15 cellular contexts compared by ENCODE assay signal in the genomic region with DNA sequence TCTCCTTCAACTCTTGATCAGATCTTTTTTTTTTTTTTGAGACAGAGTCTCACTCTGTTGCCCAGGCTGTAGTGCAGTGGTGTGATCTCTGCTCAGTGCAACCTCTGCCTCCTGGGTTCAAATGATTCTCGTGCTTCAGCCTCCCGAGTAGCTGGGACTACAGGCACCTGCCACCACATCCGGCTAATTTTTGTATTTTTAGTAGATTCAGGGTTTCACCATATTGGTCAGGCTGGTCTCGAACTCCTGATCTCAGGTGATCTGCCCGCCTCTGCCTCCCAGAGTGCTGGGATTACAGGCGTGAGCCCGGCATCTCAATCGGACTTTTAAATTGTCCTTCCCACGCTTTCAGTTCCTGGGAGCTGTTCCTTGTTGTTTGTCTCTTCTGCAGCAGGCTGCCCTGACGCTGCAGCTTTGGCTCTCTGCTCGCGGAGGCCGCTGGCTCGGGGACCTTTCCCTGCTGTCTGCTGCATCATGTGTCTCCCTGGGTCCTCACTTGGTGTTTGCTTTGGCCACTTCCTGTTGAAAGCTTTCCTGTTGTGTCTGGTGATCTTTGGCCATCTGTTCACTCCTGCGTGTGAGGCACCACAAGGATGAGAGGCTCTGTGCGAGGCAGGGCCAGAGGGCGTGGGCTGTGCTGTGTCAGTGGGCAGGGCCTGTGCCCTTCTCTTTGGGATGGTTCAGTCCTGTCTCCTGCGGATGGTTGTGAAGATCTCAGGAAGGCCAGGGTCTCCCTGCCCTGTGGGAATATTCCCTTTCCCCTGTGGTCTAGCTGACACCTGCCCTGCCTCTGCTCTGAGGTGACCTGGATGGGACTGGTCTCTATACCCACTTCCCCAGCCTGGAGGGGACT. TPM values are rescaled to one million over a fixed set of nuclear protein-coding genes. Genes with fewer than 3 reads are reported as not detected.
DNase-seq lines count a peak whose midpoint lies in the region; ATAC-seq and TF ChIP-seq lines count a peak whose summit lies in the region.
"Had no signal": no experiment of that assay in that cellular context is flagged by ENCODE, and none has a peak within 500 bp of the region (broad histone marks: within the 10 kb centered on the region; RNA-seq: fewer than 3 reads in every experiment).

No MANE protein-coding gene starts in this region.

- H3K36me3 Mint-ChIP-seq in activated CD4-positive, alpha-beta T cell treated with anti-CD3 and anti-CD28 coated beads, Interleukin-2, amount 10 ng/mL, durations not matched to agents 7 days and 5 days (ENCODE audit: low read depth), result no peaks in the 10 kb centered on the region

- H3K4me3 ChIP-seq in WERI-Rb-1 (ENCODE audit: low read depth, low read length) (no peak overlapping the region), hepatocyte (no peak overlapping the region), transverse colon (no peak overlapping the region)
- H3K4me3 ChIP-seq: coronary artery had no signal

- TF ChIP-seq EP300 in transverse colon (IDR thresholded peaks at IDR 0.05; ENCODE audit: low read depth), result no peak

- no peak for TF ChIP-seq POLR2A in transverse colon (IDR thresholded peaks at IDR 0.05)

- peaks cover 3% of the 10 kb centered on the region for H3K79me2 ChIP-seq in hepatocyte

- H3K27me3 Mint-ChIP-seq in activated CD4-positive, alpha-beta T cell treated with anti-CD3 and anti-CD28 coated beads, Interleukin-2, amount 10 ng/mL, durations not matched to agents 7 days and 5 days, result no peaks in the 10 kb centered on the region

- H3K27me3 ChIP-seq in WERI-Rb-1 (ENCODE audit: insufficient read depth, low read depth, severe bottlenecking) (no peaks in the 10 kb centered on the region), hepatocyte (no peaks in the 10 kb centered on the region), transverse colon (no peaks in the 10 kb centered on the region)

- peak overlapping the region; percentile 26 for H3K27ac Mint-ChIP-seq in activated CD4-positive, alpha-beta T cell treated with anti-CD3 and anti-CD28 coated beads, Interleukin-2, amount 10 ng/mL, durations not matched to agents 7 days and 5 days

- H3K36me3 ChIP-seq in WERI-Rb-1, result peaks cover 27% of the 10 kb centered on the region
- no peaks in the 10 kb centered on the region for H3K36me3 ChIP-seq in hepatocyte (replicated peaks; ENCODE audit: insufficient read depth, low read depth)
- no peaks in the 10 kb centered on the region for H3K36me3 ChIP-seq in transverse colon

- no peak for DNase-seq in activated CD4-positive, alpha-beta T cell treated with anti-CD3 and anti-CD28 coated beads, Interleukin-2, amount 10 ng/mL, durations not matched to agents 7 days and 5 days
- no peak for DNase-seq in activated CD4-positive, alpha-beta T cell treated with anti-CD3 and anti-CD28 coated beads, Interleukin-2, amount 50 U/mL, for 1 hour
- DNase-seq in WERI-Rb-1 (peak; percentile 87), hepatocyte (ENCODE audit: low spot score) (peak; percentile 66), transverse colon (peak; percentile 48), dedifferentiated amniotic fluid mesenchymal stem cell (ENCODE audit: extremely low spot score) (no peak)
- no peak for DNase-seq in activated effector memory CD4-positive, alpha-beta T cell treated with Interleukin-2 at 50 U/mL for 16 hours
- DNase-seq: activated gamma-delta T cell, left ventricle myocardium superior, NCI-H2107, RPMI8226 had no signal

- CTCF ChIA-PET in activated CD4-positive, alpha-beta T cell treated with anti-CD3 and anti-CD28 coated beads, Interleukin-2, amount 10 ng/mL, durations not matched to agents 7 days and 5 days (lab: Charles Lee), result no interaction called here

- H3K4me1 ChIP-seq in hepatocyte (ENCODE audit: insufficient read depth) (peaks cover 4% of the 10 kb centered on the region), transverse colon (peaks cover 0 to 10% (median 0%) of the 10 kb centered on the region in 4 donors)

- intact Hi-C loops in transverse colon (cut with DNase I; ENCODE audit: low total_unique reads), result no loop called here

- in situ Hi-C loops in transverse colon (cut with MboI; ENCODE audit: low pct_ligation_motif_present in 1 of 4, low pct_unique_long_range_greater_than_20kb in 1 of 4, low sequenced_read_pairs in 3 of 4), result loop anchor here in 1 of 4 donors (25.0 kb wide), 1 partner anchor 103 kb away; no protein-coding TSS in a partner anchor

- H3K4me1 Mint-ChIP-seq in activated CD4-positive, alpha-beta T cell treated with anti-CD3 and anti-CD28 coated beads, Interleukin-2, amount 10 ng/mL, durations not matched to agents 7 days and 5 days, result no peaks in the 10 kb centered on the region

- no peaks in the 10 kb centered on the region for H3K9me2 ChIP-seq in hepatocyte (replicated peaks; ENCODE audit: insufficient read depth)

- ATAC-seq in HG03045 (IDR thresholded peaks at IDR 0.05; ENCODE audit: unreplicated experiment), result no peak
- ATAC-seq: activated CD4-positive, CD25-positive, alpha-beta regulatory T cell treated with anti-CD3 and anti-CD28 coated beads, Interleukin-2, amount 50 U/mL, for 24 hours; left ventricle myocardium superior had no signal

- POLR2A ChIA-PET in activated CD4-positive, alpha-beta T cell treated with anti-CD3 and anti-CD28 coated beads, Interleukin-2, amount 10 ng/mL, durations not matched to agents 7 days and 5 days (lab: Charles Lee), result no interaction called here

- peaks cover 2% of the 10 kb centered on the region for H3K9me3 ChIP-seq in WERI-Rb-1 (ENCODE audit: severe bottlenecking)
- H3K9me3 ChIP-seq in hepatocyte (ENCODE audit: low read depth), result no peaks in the 10 kb centered on the region
- no peaks in the 10 kb centered on the region for H3K9me3 ChIP-seq in transverse colon

- H3K4me3 Mint-ChIP-seq in activated CD4-positive, alpha-beta T cell treated with anti-CD3 and anti-CD28 coated beads, Interleukin-2, amount 10 ng/mL, durations not matched to agents 7 days and 5 days, result no peak overlapping the region

- TF ChIP-seq CTCF in WERI-Rb-1 (IDR thresholded peaks at IDR 0.05; ENCODE audit: low read depth, low read length) (no peak), hepatocyte (IDR thresholded peaks at IDR 0.05; ENCODE audit: poor library complexity) (no peak), transverse colon (IDR thresholded peaks at IDR 0.05) (no peak)

- no peaks in the 10 kb centered on the region for H3K9me3 Mint-ChIP-seq in activated CD4-positive, alpha-beta T cell treated with anti-CD3 and anti-CD28 coated beads, Interleukin-2, amount 10 ng/mL, durations not matched to agents 7 days and 5 days

- H3K4me2 ChIP-seq in hepatocyte, result no peak overlapping the region

- WGBS in hepatocyte (ENCODE audit: low lambda C conversion rate, missing lambda C conversion rate), result 85% methylated on average over 18 of the region's 18 CpGs
- 82% methylated on average over 18 of the region's 18 CpGs; no CpG with 5 or more reads in 1 of the 2 donors for WGBS in transverse colon (ENCODE audit: low coverage in 1 of 2), 2 donors

- H3K27ac ChIP-seq in WERI-Rb-1 (peak overlapping the region; percentile 86), hepatocyte (peak overlapping the region; percentile 76), transverse colon (peak overlapping the region in 1 of 4 donors; percentile 71)
- H3K27ac ChIP-seq: coronary artery had no signal

- no peaks in the 10 kb centered on the region for H4K20me1 ChIP-seq in hepatocyte (ENCODE audit: insufficient read depth, poor library complexity, severe bottlenecking)

- H2AFZ ChIP-seq in hepatocyte, result no peak overlapping the region

RNA-seq across cellular contexts. Expression of gene CAPN15, which starts 18.4 kb away (rescaled TPM):
- total RNA-seq in activated CD4-positive, alpha-beta T cell treated with anti-CD3 and anti-CD28 coated beads, Interleukin-2, amount 10 ng/mL, durations not matched to agents 7 days and 5 days, result 10 to 100 TPM; 59.1 to 72.1 TPM
- total RNA-seq in hepatocyte (41.7 and 51.0 TPM in 2 replicates), transverse colon (100 to 1,000 TPM; 108 to 388 (median 175) TPM)
- 42.7 and 47.9 TPM in 2 replicates for polyA plus RNA-seq in hepatocyte

RNA-seq across cellular contexts. Expression of gene PRR35, which starts 51.1 kb away (rescaled TPM):
- not detected for total RNA-seq in activated CD4-positive, alpha-beta T cell treated with anti-CD3 and anti-CD28 coated beads, Interleukin-2, amount 10 ng/mL, durations not matched to agents 7 days and 5 days
- total RNA-seq in hepatocyte (not detected in 2 replicates), transverse colon (not detected)
- polyA plus RNA-seq in hepatocyte, result not detected in 2 replicates
- total RNA-seq: A673, left ventricle myocardium superior had no signal

RNA-seq across cellular contexts. Expression of gene NHLRC4, which starts 57.7 kb away (rescaled TPM):
- 1 to 10 TPM; 1.9 to 2.7 TPM for total RNA-seq in activated CD4-positive, alpha-beta T cell treated with anti-CD3 and anti-CD28 coated beads, Interleukin-2, amount 10 ng/mL, durations not matched to agents 7 days and 5 days
- 1.0 and 1.2 TPM in 2 replicates for total RNA-seq in hepatocyte
- 0.25 and 1.7 TPM in 2 replicates for polyA plus RNA-seq in hepatocyte
- under 1 TPM in 3 of 4 donors, not detected in 1; 0.55 to 0.75 (median 0.64) TPM for total RNA-seq in transverse colon

Comparison
In these comparisons a context has a peak if more than half of its experiments do, and no peak if none do; other contexts are left out.
1. DNase-seq: peak in WERI-Rb-1 (single experiment), hepatocyte (single experiment) and transverse colon (single experiment); none in activated CD4-positive, alpha-beta T cell treated with anti-CD3 and anti-CD28 coated beads, Interleukin-2, amount 10 ng/mL, durations not matched to agents 7 days and 5 days (single experiment), activated CD4-positive, alpha-beta T cell treated with anti-CD3 and anti-CD28 coated beads, Interleukin-2, amount 50 U/mL, for 1 hour (single experiment), dedifferentiated amniotic fluid mesenchymal stem cell (single experiment) and activated effector memory CD4-positive, alpha-beta T cell treated with Interleukin-2 at 50 U/mL for 16 hours (single experiment).